Comparison of ENCODE assay signal across 2 cellular contexts in the genomic region with DNA sequence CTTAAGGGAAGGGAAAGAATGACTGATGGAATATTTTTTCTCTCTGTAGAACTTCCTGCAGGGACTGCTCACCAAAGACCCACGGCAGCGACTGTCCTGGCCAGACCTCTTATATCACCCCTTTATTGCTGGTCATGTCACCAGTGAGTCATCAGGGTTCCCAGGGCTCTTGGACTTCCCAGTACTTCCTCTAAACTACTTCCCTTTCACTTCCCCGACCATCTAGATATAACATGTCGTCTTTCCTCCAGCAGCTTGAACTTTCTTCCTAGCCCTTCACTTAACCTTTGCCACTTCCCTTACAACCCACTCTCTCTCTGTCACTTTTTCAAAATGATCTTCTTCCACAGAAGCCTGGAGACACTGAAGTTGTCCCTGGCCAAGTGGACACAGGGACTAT.
TF ChIP-seq lines count a peak whose summit lies in the region.

No MANE protein-coding gene starts in this region.

TF ChIP-seq in HEK293, 187 proteins besides CTCF, POLR2A, EP300 and RAD21:
- TF ChIP-seq ZNF658 (tag by site-specific recombination; IDR thresholded peaks at IDR 0.05) (no peak), PRDM1 (tag by site-specific recombination; IDR thresholded peaks at IDR 0.05) (peak; percentile 49; the same call in 1 of the 2 replicates)

TF ChIP-seq in SK-N-SH, 30 proteins besides CTCF, POLR2A, EP300 and RAD21:
- TF ChIP-seq TCF12 (IDR thresholded peaks at IDR 0.05): no peak
- TF ChIP-seq EZH2phosphoT487 (IDR thresholded peaks at IDR 0.05; ENCODE audit: borderline replicate concordance, low read depth): no peak
- TF ChIP-seq FOXJ3 (CRISPR knock-in tag; IDR thresholded peaks at IDR 0.05): no peak
- no peak for TF ChIP-seq CHD2 (IDR thresholded peaks at IDR 0.05; ENCODE audit: low read length, partially characterized antibody)
- no peak for TF ChIP-seq NRF1 (IDR thresholded peaks at IDR 0.05; ENCODE audit: low read depth, low read length)
- TF ChIP-seq FOSL2 (IDR thresholded peaks at IDR 0.05; ENCODE audit: borderline replicate concordance, low read depth): no peak
- no peak for TF ChIP-seq MXI1 (IDR thresholded peaks at IDR 0.05; ENCODE audit: low read depth, low read length)
- no peak for TF ChIP-seq RXRA (IDR thresholded peaks at IDR 0.05; ENCODE audit: borderline replicate concordance, low read depth)
- TF ChIP-seq, protein P1, sequence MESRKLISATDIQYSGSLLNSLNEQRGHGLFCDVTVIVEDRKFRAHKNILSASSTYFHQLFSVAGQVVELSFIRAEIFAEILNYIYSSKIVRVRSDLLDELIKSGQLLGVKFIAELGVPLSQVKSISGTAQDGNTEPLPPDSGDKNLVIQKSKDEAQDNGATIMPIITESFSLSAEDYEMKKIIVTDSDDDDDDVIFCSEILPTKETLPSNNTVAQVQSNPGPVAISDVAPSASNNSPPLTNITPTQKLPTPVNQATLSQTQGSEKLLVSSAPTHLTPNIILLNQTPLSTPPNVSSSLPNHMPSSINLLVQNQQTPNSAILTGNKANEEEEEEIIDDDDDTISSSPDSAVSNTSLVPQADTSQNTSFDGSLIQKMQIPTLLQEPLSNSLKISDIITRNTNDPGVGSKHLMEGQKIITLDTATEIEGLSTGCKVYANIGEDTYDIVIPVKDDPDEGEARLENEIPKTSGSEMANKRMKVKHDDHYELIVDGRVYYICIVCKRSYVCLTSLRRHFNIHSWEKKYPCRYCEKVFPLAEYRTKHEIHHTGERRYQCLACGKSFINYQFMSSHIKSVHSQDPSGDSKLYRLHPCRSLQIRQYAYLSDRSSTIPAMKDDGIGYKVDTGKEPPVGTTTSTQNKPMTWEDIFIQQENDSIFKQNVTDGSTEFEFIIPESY (IDR thresholded peaks at IDR 0.05; ENCODE audit: borderline replicate concordance, low read depth): no peak
